1 cellular context compared by ENCODE assay signal in genomic region chr14:20305265-20306078, GRCh38.
TF ChIP-seq lines count a peak whose summit lies in the region.

TTC5 (minus strand) TSS chr14:20305951; CDS start chr14:20305937, 14 bp downstream.

TF ChIP-seq in K562, 482 proteins besides CTCF, POLR2A, EP300 and RAD21 (continued from another document and continues in another):
- no peak for TF ChIP-seq ZBTB2 (IDR thresholded peaks at IDR 0.05)
- no peak for TF ChIP-seq ELF2 (CRISPR knock-in tag; IDR thresholded peaks at IDR 0.05)
- no peak for TF ChIP-seq FOXA3 (CRISPR knock-in tag; conservative IDR thresholded peaks at IDR 0.05 in 1 of 2, IDR thresholded peaks at IDR 0.05 in 1 of 2)
- no peak for TF ChIP-seq PREB (CRISPR knock-in tag; IDR thresholded peaks at IDR 0.05)
- TF ChIP-seq CEBPG (CRISPR knock-in tag; IDR thresholded peaks at IDR 0.05), result no peak
- TF ChIP-seq CEBPG (tag; conservative IDR thresholded peaks at IDR 0.05 in 1 of 2, IDR thresholded peaks at IDR 0.05 in 1 of 2), result no peak
- TF ChIP-seq ARID3B (CRISPR knock-in tag; IDR thresholded peaks at IDR 0.05; ENCODE audit: borderline replicate concordance), result no peak
- TF ChIP-seq LARP7 (IDR thresholded peaks at IDR 0.05), result no peak
- peak; percentile 94 for TF ChIP-seq SP2 (IDR thresholded peaks at IDR 0.05; ENCODE audit: extremely low read depth, low read depth, low read length, poor library complexity, severe bottlenecking)
- TF ChIP-seq ILK (tag; IDR thresholded peaks at IDR 0.05; ENCODE audit: borderline replicate concordance, low read depth), result no peak
- TF ChIP-seq ZNF311 (CRISPR knock-in tag; IDR thresholded peaks at IDR 0.05), result no peak
- TF ChIP-seq E2F4 (CRISPR knock-in tag; IDR thresholded peaks at IDR 0.05; ENCODE audit: low read depth), result no peak
- TF ChIP-seq POLR2G (IDR thresholded peaks at IDR 0.05; ENCODE audit: low read depth, low read length), result no peak
- no peak for TF ChIP-seq CBX3 (IDR thresholded peaks at IDR 0.05; ENCODE audit: borderline replicate concordance in 1 of 2, low read length in 2 of 2)
- no peak for TF ChIP-seq ZBTB12 (CRISPR knock-in tag; IDR thresholded peaks at IDR 0.05)
- no peak for TF ChIP-seq TCFL5 (CRISPR knock-in tag; conservative IDR thresholded peaks at IDR 0.05)
- no peak for TF ChIP-seq HMGXB4 (CRISPR knock-in tag; IDR thresholded peaks at IDR 0.05)
- no peak for TF ChIP-seq NONO (IDR thresholded peaks at IDR 0.05; ENCODE audit: low read depth in 2 of 2, low read length in 1 of 2)
- no peak for TF ChIP-seq ZBTB43 (CRISPR knock-in tag; IDR thresholded peaks at IDR 0.05)
- TF ChIP-seq DEAF1 (CRISPR knock-in tag; IDR thresholded peaks at IDR 0.05), result peak; percentile 14; the same call in 1 of the 2 replicates
- TF ChIP-seq ZNF511 (CRISPR knock-in tag; IDR thresholded peaks at IDR 0.05), result no peak
- no peak for TF ChIP-seq ZNF277 (CRISPR knock-in tag; IDR thresholded peaks at IDR 0.05; ENCODE audit: borderline replicate concordance)
- TF ChIP-seq NFE2 (IDR thresholded peaks at IDR 0.05; ENCODE audit: low read depth), result no peak
- no peak for TF ChIP-seq HDAC6 (IDR thresholded peaks at IDR 0.05; ENCODE audit: low read depth, low read length)
- TF ChIP-seq CHD4 (IDR thresholded peaks at IDR 0.05; ENCODE audit: insufficient read depth, insufficient replicate concordance, low read depth, low read length, poor library complexity, severe bottlenecking), result no peak
- no peak for TF ChIP-seq ZC3H8 (IDR thresholded peaks at IDR 0.05)
- 0 out of 2 replicates have a peak, but pooled peaks have one; percentile 26 for TF ChIP-seq GABPA (tag; conservative IDR thresholded peaks at IDR 0.05; ENCODE audit: low read depth)
- no peak for TF ChIP-seq ZBTB34 (CRISPR knock-in tag; IDR thresholded peaks at IDR 0.05)
- no peak for TF ChIP-seq SPI1 (IDR thresholded peaks at IDR 0.05; ENCODE audit: borderline replicate concordance, low read depth, low read length)
- no peak for TF ChIP-seq CCNT2 (IDR thresholded peaks at IDR 0.05; ENCODE audit: borderline replicate concordance, extremely low read depth, insufficient read length, low read depth, low read length)
- TF ChIP-seq PCBP1 (IDR thresholded peaks at IDR 0.05; ENCODE audit: low read depth, low read length, poor library complexity, severe bottlenecking), result no peak
- peak; percentile 89 for TF ChIP-seq SNIP1 (IDR thresholded peaks at IDR 0.05; ENCODE audit: low read depth)
- no peak for TF ChIP-seq SP1 (CRISPR knock-in tag; IDR thresholded peaks at IDR 0.05)
- TF ChIP-seq CBX8 (IDR thresholded peaks at IDR 0.05; ENCODE audit: borderline replicate concordance, extremely low read depth, low read depth, low read length, poor library complexity, severe bottlenecking), result no peak
- no peak for TF ChIP-seq IFI16 (CRISPR knock-in tag; IDR thresholded peaks at IDR 0.05)
- TF ChIP-seq XRCC4 (IDR thresholded peaks at IDR 0.05; ENCODE audit: extremely low read depth, insufficient read depth, insufficient read length), result no peak
- no peak for TF ChIP-seq ZNF780A (CRISPR knock-in tag; IDR thresholded peaks at IDR 0.05)
- TF ChIP-seq FUS (optimal IDR thresholded peaks at IDR 0.05; ENCODE audit: low read depth, low read length), result no peak
- no peak for TF ChIP-seq FIP1L1 (IDR thresholded peaks at IDR 0.05; ENCODE audit: low read depth, low read length, poor library complexity, severe bottlenecking)
- TF ChIP-seq RBBP5 (IDR thresholded peaks at IDR 0.05; ENCODE audit: borderline replicate concordance, insufficient read depth, low read length, poor library complexity, severe bottlenecking), result peak; percentile 96
- TF ChIP-seq GTF3C2 (IDR thresholded peaks at IDR 0.05; ENCODE audit: borderline replicate concordance, extremely low read depth, insufficient read length), result no peak
- TF ChIP-seq THRAP3 (IDR thresholded peaks at IDR 0.05; ENCODE audit: borderline replicate concordance), result no peak
- TF ChIP-seq NR4A1 (CRISPR knock-in tag; IDR thresholded peaks at IDR 0.05), result no peak
- TF ChIP-seq NR4A1 (tag; IDR thresholded peaks at IDR 0.05), result no peak
- no peak for TF ChIP-seq PTRF (tag; IDR thresholded peaks at IDR 0.05)
- TF ChIP-seq DLX4 (CRISPR knock-in tag; IDR thresholded peaks at IDR 0.05), result no peak
